In the genomic region with DNA sequence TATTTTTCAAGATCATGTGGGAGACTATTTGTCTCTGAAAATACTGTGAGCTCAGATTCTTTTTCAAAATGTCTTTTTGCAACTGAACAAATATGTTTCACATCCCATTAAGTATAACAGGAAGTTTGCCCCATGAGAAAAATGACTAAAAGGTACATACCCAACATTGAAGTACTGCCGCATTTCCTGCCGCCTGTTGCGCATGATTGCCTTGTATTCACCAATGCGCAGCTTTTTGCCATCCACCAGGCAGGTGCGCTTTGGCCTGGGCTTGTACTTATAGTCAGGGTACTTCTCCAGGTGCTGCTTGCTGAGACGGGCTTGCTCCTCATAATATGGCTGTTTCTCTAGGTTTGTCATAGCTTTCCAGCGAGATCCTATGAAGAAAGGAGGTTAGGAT, we compare ENCODE assay signal across 1 cellular context.
TF ChIP-seq lines count a peak whose summit lies in the region.

No MANE protein-coding gene starts in this region.

TF ChIP-seq in WTC11, 78 proteins besides CTCF, POLR2A, EP300 and RAD21 (continued from another document):
- TF ChIP-seq, protein P1, sequence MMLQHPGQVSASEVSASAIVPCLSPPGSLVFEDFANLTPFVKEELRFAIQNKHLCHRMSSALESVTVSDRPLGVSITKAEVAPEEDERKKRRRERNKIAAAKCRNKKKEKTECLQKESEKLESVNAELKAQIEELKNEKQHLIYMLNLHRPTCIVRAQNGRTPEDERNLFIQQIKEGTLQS (CRISPR knock-in tag; conservative IDR thresholded peaks at IDR 0.05), result no peak
- TF ChIP-seq NFE2L1 (CRISPR knock-in tag; IDR thresholded peaks at IDR 0.05), result no peak
- TF ChIP-seq, protein P2, sequence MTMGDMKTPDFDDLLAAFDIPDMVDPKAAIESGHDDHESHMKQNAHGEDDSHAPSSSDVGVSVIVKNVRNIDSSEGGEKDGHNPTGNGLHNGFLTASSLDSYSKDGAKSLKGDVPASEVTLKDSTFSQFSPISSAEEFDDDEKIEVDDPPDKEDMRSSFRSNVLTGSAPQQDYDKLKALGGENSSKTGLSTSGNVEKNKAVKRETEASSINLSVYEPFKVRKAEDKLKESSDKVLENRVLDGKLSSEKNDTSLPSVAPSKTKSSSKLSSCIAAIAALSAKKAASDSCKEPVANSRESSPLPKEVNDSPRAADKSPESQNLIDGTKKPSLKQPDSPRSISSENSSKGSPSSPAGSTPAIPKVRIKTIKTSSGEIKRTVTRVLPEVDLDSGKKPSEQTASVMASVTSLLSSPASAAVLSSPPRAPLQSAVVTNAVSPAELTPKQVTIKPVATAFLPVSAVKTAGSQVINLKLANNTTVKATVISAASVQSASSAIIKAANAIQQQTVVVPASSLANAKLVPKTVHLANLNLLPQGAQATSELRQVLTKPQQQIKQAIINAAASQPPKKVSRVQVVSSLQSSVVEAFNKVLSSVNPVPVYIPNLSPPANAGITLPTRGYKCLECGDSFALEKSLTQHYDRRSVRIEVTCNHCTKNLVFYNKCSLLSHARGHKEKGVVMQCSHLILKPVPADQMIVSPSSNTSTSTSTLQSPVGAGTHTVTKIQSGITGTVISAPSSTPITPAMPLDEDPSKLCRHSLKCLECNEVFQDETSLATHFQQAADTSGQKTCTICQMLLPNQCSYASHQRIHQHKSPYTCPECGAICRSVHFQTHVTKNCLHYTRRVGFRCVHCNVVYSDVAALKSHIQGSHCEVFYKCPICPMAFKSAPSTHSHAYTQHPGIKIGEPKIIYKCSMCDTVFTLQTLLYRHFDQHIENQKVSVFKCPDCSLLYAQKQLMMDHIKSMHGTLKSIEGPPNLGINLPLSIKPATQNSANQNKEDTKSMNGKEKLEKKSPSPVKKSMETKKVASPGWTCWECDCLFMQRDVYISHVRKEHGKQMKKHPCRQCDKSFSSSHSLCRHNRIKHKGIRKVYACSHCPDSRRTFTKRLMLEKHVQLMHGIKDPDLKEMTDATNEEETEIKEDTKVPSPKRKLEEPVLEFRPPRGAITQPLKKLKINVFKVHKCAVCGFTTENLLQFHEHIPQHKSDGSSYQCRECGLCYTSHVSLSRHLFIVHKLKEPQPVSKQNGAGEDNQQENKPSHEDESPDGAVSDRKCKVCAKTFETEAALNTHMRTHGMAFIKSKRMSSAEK (CRISPR knock-in tag; IDR thresholded peaks at IDR 0.05; ENCODE audit: borderline replicate concordance), result no peak
